In the genomic region with DNA sequence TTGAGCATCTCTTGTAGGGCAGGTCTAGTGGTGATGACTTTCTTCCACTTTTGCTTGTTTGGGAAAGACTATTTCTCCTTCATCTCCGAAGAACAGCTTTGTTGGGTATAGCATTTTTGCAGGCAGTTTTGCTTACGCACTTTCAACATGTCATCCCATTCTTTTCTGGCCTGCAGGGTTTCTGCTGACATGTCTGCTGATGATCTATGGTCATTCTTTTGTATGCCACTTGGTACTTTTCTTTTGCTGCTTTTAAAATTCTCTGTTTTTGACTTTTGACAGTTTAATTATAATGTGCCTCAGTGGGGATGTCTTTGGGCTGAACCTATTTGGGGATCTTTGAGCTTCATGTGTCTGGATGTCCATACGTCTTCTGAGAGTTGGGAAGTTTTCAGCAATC, we compare ENCODE assay signal across 27 cellular contexts.
"Had no signal": no experiment of that assay in that cellular context is flagged by ENCODE, and none has a peak within 500 bp of the region (broad histone marks: within the 10 kb centered on the region; RNA-seq: fewer than 3 reads in every experiment).

No MANE protein-coding gene starts in this region.

- H3K4me3 Mint-ChIP-seq: naive thymus-derived CD4-positive, alpha-beta T cell; nephron; neural crest cell; stimulated activated effector memory CD8-positive, alpha-beta T cell treated with anti-CD3 and anti-CD28 coated beads, Interleukin-12 subunit alpha, Interleukin-12 subunit beta, amount 100 ng/mL, for 72 hours; stimulated activated naive CD8-positive, alpha-beta T cell treated with anti-CD3 and anti-CD28 coated beads, Interleukin-15, Interleukin-2, amounts not matched to agents 100 ng/mL and 50 ng/mL, for 24 hours had no signal

- H3K9me3 ChIP-seq: left ventricle myocardium inferior, mucosa of descending colon, pancreas, prostate gland, sigmoid colon, spleen, suprapubic skin, thoracic aorta, tibial artery, uterus had no signal

- ATAC-seq: mucosa of descending colon; naive thymus-derived CD4-positive, alpha-beta T cell; pancreas; right cardiac atrium; stimulated activated effector memory CD8-positive, alpha-beta T cell treated with anti-CD3 and anti-CD28 coated beads, Interleukin-12 subunit alpha, Interleukin-12 subunit beta, amount 100 ng/mL, for 72 hours had no signal

- H3K36me3 Mint-ChIP-seq: naive thymus-derived CD4-positive, alpha-beta T cell; stimulated activated effector memory CD8-positive, alpha-beta T cell treated with anti-CD3 and anti-CD28 coated beads, Interleukin-12 subunit alpha, Interleukin-12 subunit beta, amount 100 ng/mL, for 72 hours had no signal

- H3K36me3 ChIP-seq: left ventricle myocardium inferior, pancreas, prostate gland, sigmoid colon, spleen, suprapubic skin, thoracic aorta, tibial artery, uterus had no signal

- H3K79me2 ChIP-seq: hepatocyte had no signal

- H3K9me3 Mint-ChIP-seq: naive thymus-derived CD4-positive, alpha-beta T cell; nephron; neural crest cell; stimulated activated effector memory CD8-positive, alpha-beta T cell treated with anti-CD3 and anti-CD28 coated beads, Interleukin-12 subunit alpha, Interleukin-12 subunit beta, amount 100 ng/mL, for 72 hours; stimulated activated naive CD8-positive, alpha-beta T cell treated with anti-CD3 and anti-CD28 coated beads, Interleukin-15, Interleukin-2, amounts not matched to agents 100 ng/mL and 50 ng/mL, for 24 hours had no signal

- H2AFZ ChIP-seq: hepatocyte had no signal

- DNase-seq: islet precursor cell; left ventricle myocardium inferior; midbrain; mucosa of descending colon; naive thymus-derived CD4-positive, alpha-beta T cell; nucleus accumbens; pancreas; posterior cingulate gyrus; retina; right cardiac atrium; sigmoid colon; small intestine; spleen; stimulated activated CD4-positive, alpha-beta T cell treated with anti-CD3 and anti-CD28 coated beads, Interleukin-4, amount 100 ng/mL, for 24 hours; stimulated activated naive CD4-positive, alpha-beta T cell; tibial artery; trophoblast cell; uterus had no signal

- H3K27me3 ChIP-seq: hepatocyte, pancreas, sigmoid colon, spleen, suprapubic skin, tibial artery, uterus had no signal

- H3K4me1 Mint-ChIP-seq: nephron; neural crest cell; stimulated activated effector memory CD8-positive, alpha-beta T cell treated with anti-CD3 and anti-CD28 coated beads, Interleukin-12 subunit alpha, Interleukin-12 subunit beta, amount 100 ng/mL, for 72 hours had no signal

- H3K4me1 ChIP-seq: left ventricle myocardium inferior, pancreas, prostate gland, sigmoid colon, spleen, suprapubic skin, tibial artery, uterus had no signal

- H3K27ac ChIP-seq: hepatocyte, left ventricle myocardium inferior, pancreas, prostate gland, sigmoid colon, spleen, suprapubic skin, thoracic aorta, tibial artery, uterus had no signal

- H3K4me2 ChIP-seq: hepatocyte had no signal

- H3K4me3 ChIP-seq: hepatocyte, left ventricle myocardium inferior, lung, mucosa of descending colon, pancreas, prostate gland, sigmoid colon, spleen, suprapubic skin, thoracic aorta, tibial artery, uterus had no signal

- H3K27ac Mint-ChIP-seq: naive thymus-derived CD4-positive, alpha-beta T cell; nephron; stimulated activated effector memory CD8-positive, alpha-beta T cell treated with anti-CD3 and anti-CD28 coated beads, Interleukin-12 subunit alpha, Interleukin-12 subunit beta, amount 100 ng/mL, for 72 hours; stimulated activated naive CD8-positive, alpha-beta T cell treated with anti-CD3 and anti-CD28 coated beads, Interleukin-15, Interleukin-2, amounts not matched to agents 100 ng/mL and 50 ng/mL, for 24 hours had no signal
